In genomic region chr17:9529033-9529748, GRCh38 we compare ENCODE assay signal across 9 cellular contexts. TPM values are rescaled to one million over a fixed set of nuclear protein-coding genes. Genes with fewer than 3 reads are reported as not detected.
DNase-seq lines count a peak whose midpoint lies in the region; ATAC-seq, FAIRE-seq and TF ChIP-seq lines count a peak whose summit lies in the region.
"Had no signal": no experiment of that assay in that cellular context is flagged by ENCODE, and none has a peak within 500 bp of the region (broad histone marks: within the 10 kb centered on the region; RNA-seq: fewer than 3 reads in every experiment).

No MANE protein-coding gene starts in this region.

- CTCF ChIA-PET in HepG2 (lab: Yijun Ruan, JAX; ENCODE audit: low intra/inter-chr PET ratio, low total read pairs): interaction anchor here (0.8 kb wide), 1 partner anchor 535 kb away, joined by 3 read pairs; no protein-coding TSS in a partner anchor

- H3K4me3 ChIP-seq in HepG2 (replicated peaks in 1 of 3; ENCODE audit: insufficient read depth in 1 of 3, low read depth in 2 of 3, low read length in 3 of 3): no peak overlapping the region

- 85% methylated on average over 4 of the region's 5 CpGs for WGBS in HepG2 (ENCODE audit: low lambda C conversion rate)

- no peaks in the 10 kb centered on the region for H3K9me3 Mint-ChIP-seq in activated T-helper 17 cell treated with anti-CD3 and anti-CD28 coated beads, Interleukin-2, amount 50 U/mL, for 72 hours

- no peak overlapping the region for H2AFZ ChIP-seq in HepG2 (ENCODE audit: low read length)

- H3K27ac ChIP-seq in C4-2B (no peak overlapping the region), HepG2 (ENCODE audit: extremely low read length, insufficient read depth, low read length) (no peak overlapping the region)
- H3K27ac ChIP-seq: KMS-11 had no signal

- ATAC-seq in activated T-helper 17 cell treated with anti-CD3 and anti-CD28 coated beads, Interleukin-2, amount 50 U/mL, for 72 hours (replicated peaks): peak; percentile 99
- ATAC-seq in HepG2 (peak; percentile 54; the same call in 2 of the 3 replicates), GM18870 (IDR thresholded peaks at IDR 0.05; ENCODE audit: unreplicated experiment) (no peak), GM18873 (IDR thresholded peaks at IDR 0.05; ENCODE audit: low FRiP score, unreplicated experiment) (no peak)

- H3K36me3 Mint-ChIP-seq in activated T-helper 17 cell treated with anti-CD3 and anti-CD28 coated beads, Interleukin-2, amount 50 U/mL, for 72 hours (ENCODE audit: low read depth): peaks cover 5% of the 10 kb centered on the region

- no peaks in the 10 kb centered on the region for H3K27me3 Mint-ChIP-seq in activated T-helper 17 cell treated with anti-CD3 and anti-CD28 coated beads, Interleukin-2, amount 50 U/mL, for 72 hours

- TF ChIP-seq EP300 in HepG2 (IDR thresholded peaks at IDR 0.05; ENCODE audit: low read depth in 2 of 2, low read length in 2 of 2): no peak
- TF ChIP-seq EP300 in HepG2 (CRISPR knock-in tag; IDR thresholded peaks at IDR 0.05; ENCODE audit: borderline replicate concordance): no peak

- H3K4me1 ChIP-seq in HepG2 (ENCODE audit: insufficient read depth, low read length): no peaks in the 10 kb centered on the region

- H3K4me1 Mint-ChIP-seq in activated T-helper 17 cell treated with anti-CD3 and anti-CD28 coated beads, Interleukin-2, amount 50 U/mL, for 72 hours: peaks cover 6% of the 10 kb centered on the region

- H3K36me3 ChIP-seq in HepG2 (replicated peaks in 1 of 2; ENCODE audit: control insufficient read depth in 1 of 2, insufficient read depth in 2 of 2, low read length in 2 of 2): no peaks in the 10 kb centered on the region

- H3K4me3 Mint-ChIP-seq in activated T-helper 17 cell treated with anti-CD3 and anti-CD28 coated beads, Interleukin-2, amount 50 U/mL, for 72 hours: no peak overlapping the region

- no peaks in the 10 kb centered on the region for H3K9me3 ChIP-seq in HepG2 (ENCODE audit: low read length)

- no peak overlapping the region for H3K27ac Mint-ChIP-seq in activated T-helper 17 cell treated with anti-CD3 and anti-CD28 coated beads, Interleukin-2, amount 50 U/mL, for 72 hours

- POLR2A ChIA-PET in HepG2 (lab: Yijun Ruan, JAX): no interaction called here

- no peaks in the 10 kb centered on the region for H3K79me2 ChIP-seq in HepG2 (ENCODE audit: insufficient read depth, low read length)

- no peaks in the 10 kb centered on the region for H3K27me3 ChIP-seq in HepG2 (ENCODE audit: control insufficient read depth in 1 of 2, insufficient read depth in 2 of 2, low read length in 2 of 2)

- no peak overlapping the region for H3K9ac ChIP-seq in HepG2 (ENCODE audit: insufficient read depth, low read depth, low read length)
- H3K9ac ChIP-seq: KMS-11 had no signal

- H3K4me2 ChIP-seq in HepG2 (ENCODE audit: low read depth, low read length): no peak overlapping the region
- H3K4me2 ChIP-seq: KMS-11 had no signal

- no peaks in the 10 kb centered on the region for H4K20me1 ChIP-seq in HepG2 (ENCODE audit: insufficient read depth, low read length)

- in situ Hi-C loops in HepG2 (cut with HindIII; ENCODE audit: extremely low pct_ligation_motif_present, low pct_unique_long_range_greater_than_20kb): no loop called here

- TF ChIP-seq RAD21 in HepG2 (CRISPR knock-in tag; IDR thresholded peaks at IDR 0.05): peak; percentile 24; the same call in 1 of the 2 replicates

- DNase-seq in HCEC 1CT (peak; percentile 51), HepG2 (ENCODE audit: low spot score) (peak; percentile 7), activated gamma-delta T cell (lab: John Stamatoyannopoulos, UW) (no peak)
- DNase-seq in activated naive CD4-positive, alpha-beta T cell (lab: John Stamatoyannopoulos, UW): no peak

- no peak for TF ChIP-seq POLR2A in HepG2 (IDR thresholded peaks at IDR 0.05; ENCODE audit: insufficient read depth in 1 of 2, low read depth in 2 of 2, low read length in 2 of 2)

- intact Hi-C loops in HepG2 (cut with micrococcal nuclease; ENCODE audit: unreplicated experiment): loop anchor here (10.0 kb wide), 1 partner anchor 234 kb away; no protein-coding TSS in a partner anchor

- peak; percentile 28 for FAIRE-seq in HepG2 (lab: Jason Lieb, UNC)

- TF ChIP-seq CTCF in C4-2B (conservative IDR thresholded peaks at IDR 0.05): peak; percentile 56
- TF ChIP-seq CTCF in HepG2 (CRISPR knock-in tag; IDR thresholded peaks at IDR 0.05): peak; percentile 67

- no TSS peak for BruUV-seq in HepG2 (replicated peaks; lab: Mats Ljungman, UMichigan)

TF ChIP-seq in HepG2, 621 proteins besides CTCF, POLR2A, EP300 and RAD21:
- TF ChIP-seq STAG1 (CRISPR knock-in tag; IDR thresholded peaks at IDR 0.05) (peak; percentile 70), SMC3 (IDR thresholded peaks at IDR 0.05; ENCODE audit: low read length) (peak; percentile 32; the same call in 1 of the 2 replicates), ZBTB33 (CRISPR knock-in tag; IDR thresholded peaks at IDR 0.05) (peak; percentile 93), ZNF337 (CRISPR knock-in tag; IDR thresholded peaks at IDR 0.05; ENCODE audit: borderline replicate concordance, low read depth) (no peak), MBNL3 (CRISPR knock-in tag; conservative IDR thresholded peaks at IDR 0.05) (no peak)

RNA-seq across cellular contexts. Expression of gene STX8, which starts 46.4 kb away (rescaled TPM):
- 10 to 100 TPM; 57.3 to 73.8 TPM for total RNA-seq in activated T-helper 17 cell treated with anti-CD3 and anti-CD28 coated beads, Interleukin-2, amount 50 U/mL, for 72 hours
- 53.6 and 67.9 TPM in 2 replicates for total RNA-seq in HepG2 (2016; rRNA removed; fragmentation: Illumina TruSeq; extraction: Trizol)
- total RNA-seq in HepG2 (2016; cell fraction: cytosol; rRNA removed; fragmentation: Illumina TruSeq; extraction: Trizol; ENCODE audit: low read depth): 30.0 TPM in 2 replicates
- total RNA-seq in HepG2 (2016; cell fraction: insoluble cytoplasmic fraction; rRNA removed; fragmentation: Illumina TruSeq; extraction: Trizol): 53.6 and 69.1 TPM in 2 replicates
- 21.9 and 23.0 TPM in 2 replicates for total RNA-seq in HepG2 (2016; cell fraction: membrane; rRNA removed; fragmentation: Illumina TruSeq; extraction: Trizol)
- total RNA-seq in HepG2 (2016; cell fraction: nucleus; rRNA removed; fragmentation: Illumina TruSeq; extraction: Trizol): 29.8 and 30.3 TPM in 2 replicates
- polyA plus RNA-seq in HepG2 (2011; rRNA removed): 36.4 and 40.9 TPM in 2 replicates
- polyA plus RNA-seq in HepG2 (2011; cell fraction: cytosol; rRNA removed): 19.9 and 36.6 TPM in 2 replicates
- polyA plus RNA-seq in HepG2 (2011; cell fraction: nucleus; rRNA removed): 5.3 and 12.9 TPM in 2 replicates
- polyA plus RNA-seq in HepG2 (2012): 53.0 and 60.4 TPM in 2 replicates
- polyA plus RNA-seq in HepG2 (2016; cell fraction: cytosol; fragmentation: Illumina TruSeq; extraction: Trizol; ENCODE audit: low read depth): 22.6 and 27.8 TPM in 2 replicates
- 63.0 and 67.1 TPM in 2 replicates for polyA plus RNA-seq in HepG2 (2016; cell fraction: insoluble cytoplasmic fraction; fragmentation: Illumina TruSeq; extraction: Trizol; ENCODE audit: low read depth)
- 19.8 and 21.3 TPM in 2 replicates for polyA plus RNA-seq in HepG2 (2016; cell fraction: membrane; fragmentation: Illumina TruSeq; extraction: Trizol; ENCODE audit: low read depth)
- polyA plus RNA-seq in HepG2 (2016; cell fraction: nucleus; fragmentation: Illumina TruSeq; extraction: Trizol; ENCODE audit: insufficient read depth, low read depth): 23.7 and 28.8 TPM in 2 replicates
- polyA minus RNA-seq in HepG2 (2011; rRNA and poly(A)+ RNA removed; ENCODE audit: low replicate concordance): 19.6 and 31.8 TPM in 2 replicates
- polyA minus RNA-seq in HepG2 (2011; cell fraction: cytosol; rRNA and poly(A)+ RNA removed): 12.7 and 14.0 TPM in 2 replicates
- polyA minus RNA-seq in HepG2 (2011; cell fraction: nucleus; rRNA and poly(A)+ RNA removed): 44.9 and 56.1 TPM in 2 replicates

RNA-seq across cellular contexts. Expression of gene CFAP52, which starts 47.3 kb away (rescaled TPM):
- total RNA-seq in activated T-helper 17 cell treated with anti-CD3 and anti-CD28 coated beads, Interleukin-2, amount 50 U/mL, for 72 hours: not detected
- not detected in 2 replicates for total RNA-seq in HepG2 (2016; rRNA removed; fragmentation: Illumina TruSeq; extraction: Trizol)
- not detected in 2 replicates for total RNA-seq in HepG2 (2016; cell fraction: cytosol; rRNA removed; fragmentation: Illumina TruSeq; extraction: Trizol; ENCODE audit: low read depth)
- total RNA-seq in HepG2 (2016; cell fraction: insoluble cytoplasmic fraction; rRNA removed; fragmentation: Illumina TruSeq; extraction: Trizol): not detected in 2 replicates
- not detected in 2 replicates for total RNA-seq in HepG2 (2016; cell fraction: membrane; rRNA removed; fragmentation: Illumina TruSeq; extraction: Trizol)
- total RNA-seq in HepG2 (2016; cell fraction: nucleus; rRNA removed; fragmentation: Illumina TruSeq; extraction: Trizol): not detected in 2 replicates
- polyA plus RNA-seq in HepG2 (2011; rRNA removed): not detected in 2 replicates
- not detected in 2 replicates for polyA plus RNA-seq in HepG2 (2011; cell fraction: cytosol; rRNA removed)
- not detected in 2 replicates for polyA plus RNA-seq in HepG2 (2011; cell fraction: nucleus; rRNA removed)
- not detected in 2 replicates for polyA plus RNA-seq in HepG2 (2012)
- not detected in 2 replicates for polyA plus RNA-seq in HepG2 (2016; cell fraction: cytosol; fragmentation: Illumina TruSeq; extraction: Trizol; ENCODE audit: low read depth)
- polyA plus RNA-seq in HepG2 (2016; cell fraction: insoluble cytoplasmic fraction; fragmentation: Illumina TruSeq; extraction: Trizol; ENCODE audit: low read depth): not detected in 2 replicates
- polyA plus RNA-seq in HepG2 (2016; cell fraction: membrane; fragmentation: Illumina TruSeq; extraction: Trizol; ENCODE audit: low read depth): not detected in 2 replicates
- not detected in 2 replicates for polyA plus RNA-seq in HepG2 (2016; cell fraction: nucleus; fragmentation: Illumina TruSeq; extraction: Trizol; ENCODE audit: insufficient read depth, low read depth)
- 0.61 TPM in 1 of 2 replicates, not detected in the other for polyA minus RNA-seq in HepG2 (2011; rRNA and poly(A)+ RNA removed; ENCODE audit: low replicate concordance)
- polyA minus RNA-seq in HepG2 (2011; cell fraction: cytosol; rRNA and poly(A)+ RNA removed): not detected in 2 replicates
- not detected in 2 replicates for polyA minus RNA-seq in HepG2 (2011; cell fraction: nucleus; rRNA and poly(A)+ RNA removed)

Comparison
In these comparisons a context has a peak if more than half of its experiments do, and no peak if none do; other contexts are left out.
1. DNase-seq: peak in HCEC 1CT (single experiment) and HepG2 (single experiment); none in activated naive CD4-positive, alpha-beta T cell (0 of 4) and activated gamma-delta T cell (single experiment).
2. ATAC-seq: peak in activated T-helper 17 cell treated with anti-CD3 and anti-CD28 coated beads, Interleukin-2, amount 50 U/mL, for 72 hours (single experiment) and HepG2 (single experiment); none in GM18870 (single experiment) and GM18873 (single experiment).